9 cellular contexts compared by ENCODE assay signal in genomic region chr4:149897784-149898183, GRCh38.
DNase-seq lines count a peak whose midpoint lies in the region; ATAC-seq lines count a peak whose summit lies in the region.
"Had no signal": no experiment of that assay in that cellular context is flagged by ENCODE, and none has a peak within 500 bp of the region (broad histone marks: within the 10 kb centered on the region; RNA-seq: fewer than 3 reads in every experiment).

No MANE protein-coding gene starts in this region.

- H3K9me3 ChIP-seq in GM23248 (ENCODE audit: low read depth) = no peaks in the 10 kb centered on the region

- ATAC-seq in naive thymus-derived CD8-positive, alpha-beta T cell = no peak
- ATAC-seq in HG03378 (IDR thresholded peaks at IDR 0.05; ENCODE audit: unreplicated experiment) = no peak

- H3K27me3 Mint-ChIP-seq in naive thymus-derived CD8-positive, alpha-beta T cell = peaks cover under 1 to 5% (median 2%) of the 10 kb centered on the region in 5 donors

- no peak overlapping the region for H3K4me3 Mint-ChIP-seq in naive thymus-derived CD8-positive, alpha-beta T cell
- H3K4me3 Mint-ChIP-seq: naive B cell had no signal

- POLR2A ChIA-PET in naive thymus-derived CD8-positive, alpha-beta T cell (lab: Charles Lee) = no interaction called here

- DNase-seq in Caki2 (ENCODE audit: low read depth) = peak; percentile 18
- peak; percentile 51 for DNase-seq in GM23248
- DNase-seq in RKO (ENCODE audit: low spot score) = peak; percentile 62
- peak; percentile 51 for DNase-seq in kidney tubule cell (ENCODE audit: low spot score)
- no peak for DNase-seq in naive thymus-derived CD8-positive, alpha-beta T cell
- DNase-seq in C1 segment of cervical spinal cord (lab: John Stamatoyannopoulos, UW) = no peak
- no peak for DNase-seq in activated CD4-positive, CD25-positive, alpha-beta regulatory T cell treated with anti-CD3 and anti-CD28 coated beads, Interleukin-2, amount 50 U/mL, for 72 hours
- DNase-seq: naive B cell had no signal

- H3K79me2 ChIP-seq in GM23248 (ENCODE audit: insufficient read depth) = no peaks in the 10 kb centered on the region

- no peaks in the 10 kb centered on the region for H4K20me1 ChIP-seq in GM23248 (ENCODE audit: insufficient read depth)

- H2AFZ ChIP-seq in GM23248 = no peak overlapping the region

- no peaks in the 10 kb centered on the region for H3K27me3 ChIP-seq in GM23248 (replicated peaks; ENCODE audit: insufficient read depth)

- H3F3A ChIP-seq in GM23248 (ENCODE audit: insufficient read depth) = no peaks in the 10 kb centered on the region

- H3K27ac ChIP-seq in GM23248 = no peak overlapping the region

- no peaks in the 10 kb centered on the region for H3K36me3 Mint-ChIP-seq in naive thymus-derived CD8-positive, alpha-beta T cell
- H3K36me3 Mint-ChIP-seq: naive B cell had no signal

- no peak overlapping the region for H3K27ac Mint-ChIP-seq in naive thymus-derived CD8-positive, alpha-beta T cell
- H3K27ac Mint-ChIP-seq: naive B cell had no signal

- no peak overlapping the region for H3K4me2 ChIP-seq in GM23248 (ENCODE audit: unreplicated experiment)

- no peaks in the 10 kb centered on the region for H3K36me3 ChIP-seq in GM23248 (ENCODE audit: low read depth)

- in situ Hi-C loops in Caki2 (cut with HindIII; ENCODE audit: low pct_unique_long_range_greater_than_20kb, low sequenced_read_pairs) = no loop called here
- in situ Hi-C loops in GM23248 (cut with MboI) = loop anchor here (25.0 kb wide), 1 partner anchor 885 kb away; no protein-coding TSS in a partner anchor

- H3K9me2 ChIP-seq in GM23248 (ENCODE audit: insufficient read depth) = no peaks in the 10 kb centered on the region

- no peaks in the 10 kb centered on the region for H3K4me1 ChIP-seq in GM23248 (ENCODE audit: insufficient read depth)

- H3K4me1 Mint-ChIP-seq in naive thymus-derived CD8-positive, alpha-beta T cell = no peaks in the 10 kb centered on the region
- H3K4me1 Mint-ChIP-seq: naive B cell had no signal

- H3K9me3 Mint-ChIP-seq in naive thymus-derived CD8-positive, alpha-beta T cell = no peaks in the 10 kb centered on the region

- H3K4me3 ChIP-seq in GM23248 = no peak overlapping the region

- H3K9ac ChIP-seq in GM23248 = no peak overlapping the region

Comparison
In these comparisons a context has a peak if more than half of its experiments do, and no peak if none do; other contexts are left out.
1. DNase-seq: peak in Caki2 (single experiment), GM23248 (single experiment), RKO (single experiment) and kidney tubule cell (single experiment); none in naive thymus-derived CD8-positive, alpha-beta T cell (0 of 10), C1 segment of cervical spinal cord (0 of 14) and activated CD4-positive, CD25-positive, alpha-beta regulatory T cell treated with anti-CD3 and anti-CD28 coated beads, Interleukin-2, amount 50 U/mL, for 72 hours (single experiment).